ENCODE assay signal across 1 cellular context in the genomic region with DNA sequence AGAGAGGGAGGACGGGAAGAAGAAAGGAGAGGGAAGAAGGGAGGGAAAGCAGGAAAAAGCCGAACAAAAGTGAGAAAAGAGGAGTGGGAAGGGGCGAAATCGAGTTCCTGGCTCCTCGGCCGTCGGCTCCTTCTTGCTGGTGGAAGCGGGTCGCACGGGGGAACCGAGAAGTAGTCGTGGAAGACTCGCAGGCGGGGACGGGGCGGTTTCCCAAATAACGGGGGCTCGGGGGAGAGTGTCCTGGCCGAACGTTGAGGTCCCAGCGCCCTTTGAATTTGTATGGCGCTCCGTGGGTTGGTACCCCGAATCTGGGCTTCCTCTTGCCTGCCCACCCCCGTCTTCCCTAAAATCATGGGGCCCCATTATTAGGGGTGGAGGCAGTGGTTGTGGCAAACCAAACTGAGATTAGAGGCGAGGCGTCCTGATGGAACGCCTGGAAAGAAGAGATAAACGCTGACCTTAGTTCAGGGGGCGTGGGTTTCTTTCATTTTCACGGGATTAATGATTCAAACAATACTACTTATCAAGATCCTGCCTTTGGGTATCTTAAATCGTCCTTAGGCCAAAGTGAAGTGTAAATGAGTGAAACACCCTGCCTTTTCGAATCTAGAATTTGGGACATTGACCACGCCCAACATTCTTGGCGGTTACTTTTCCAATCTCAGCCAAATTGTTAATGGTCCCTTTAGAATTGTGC.
A peak's percentile ranks its signal among the peaks of the same experiment; 100 is the strongest.
TF ChIP-seq lines count a peak whose summit lies in the region.

No MANE protein-coding gene starts in this region.

TF ChIP-seq in HepG2, 621 proteins besides CTCF, POLR2A, EP300 and RAD21 (continued from another document and continues in another):
- TF ChIP-seq, protein P1, sequence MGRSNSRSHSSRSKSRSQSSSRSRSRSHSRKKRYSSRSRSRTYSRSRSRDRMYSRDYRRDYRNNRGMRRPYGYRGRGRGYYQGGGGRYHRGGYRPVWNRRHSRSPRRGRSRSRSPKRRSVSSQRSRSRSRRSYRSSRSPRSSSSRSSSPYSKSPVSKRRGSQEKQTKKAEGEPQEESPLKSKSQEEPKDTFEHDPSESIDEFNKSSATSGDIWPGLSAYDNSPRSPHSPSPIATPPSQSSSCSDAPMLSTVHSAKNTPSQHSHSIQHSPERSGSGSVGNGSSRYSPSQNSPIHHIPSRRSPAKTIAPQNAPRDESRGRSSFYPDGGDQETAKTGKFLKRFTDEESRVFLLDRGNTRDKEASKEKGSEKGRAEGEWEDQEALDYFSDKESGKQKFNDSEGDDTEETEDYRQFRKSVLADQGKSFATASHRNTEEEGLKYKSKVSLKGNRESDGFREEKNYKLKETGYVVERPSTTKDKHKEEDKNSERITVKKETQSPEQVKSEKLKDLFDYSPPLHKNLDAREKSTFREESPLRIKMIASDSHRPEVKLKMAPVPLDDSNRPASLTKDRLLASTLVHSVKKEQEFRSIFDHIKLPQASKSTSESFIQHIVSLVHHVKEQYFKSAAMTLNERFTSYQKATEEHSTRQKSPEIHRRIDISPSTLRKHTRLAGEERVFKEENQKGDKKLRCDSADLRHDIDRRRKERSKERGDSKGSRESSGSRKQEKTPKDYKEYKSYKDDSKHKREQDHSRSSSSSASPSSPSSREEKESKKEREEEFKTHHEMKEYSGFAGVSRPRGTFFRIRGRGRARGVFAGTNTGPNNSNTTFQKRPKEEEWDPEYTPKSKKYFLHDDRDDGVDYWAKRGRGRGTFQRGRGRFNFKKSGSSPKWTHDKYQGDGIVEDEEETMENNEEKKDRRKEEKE (IDR thresholded peaks at IDR 0.05): no peak
- TF ChIP-seq, protein P2, sequence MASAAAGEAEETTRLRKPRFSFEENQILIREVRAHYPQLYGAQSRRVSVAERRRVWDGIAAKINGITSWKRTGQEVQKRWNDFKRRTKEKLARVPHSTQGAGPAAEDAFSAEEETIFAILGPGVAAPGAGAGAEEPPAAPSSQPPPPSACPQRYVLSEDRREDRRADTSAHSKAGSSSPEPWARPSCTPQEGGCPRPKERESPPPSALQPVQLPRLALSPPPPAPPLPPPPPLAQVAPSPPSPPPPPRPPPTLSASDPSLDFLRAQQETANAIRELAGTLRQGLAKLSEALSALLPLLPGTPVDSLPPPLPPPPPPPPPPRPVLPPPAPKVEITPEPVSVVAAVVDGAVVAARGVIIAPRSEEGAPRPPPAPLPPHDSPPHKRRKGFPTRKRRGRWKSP (CRISPR knock-in tag; IDR thresholded peaks at IDR 0.05): no peak
- TF ChIP-seq ZKSCAN5 (CRISPR knock-in tag; IDR thresholded peaks at IDR 0.05): 0 out of 2 replicates have a peak, but pooled peaks have one; percentile 59
- TF ChIP-seq, protein P3, sequence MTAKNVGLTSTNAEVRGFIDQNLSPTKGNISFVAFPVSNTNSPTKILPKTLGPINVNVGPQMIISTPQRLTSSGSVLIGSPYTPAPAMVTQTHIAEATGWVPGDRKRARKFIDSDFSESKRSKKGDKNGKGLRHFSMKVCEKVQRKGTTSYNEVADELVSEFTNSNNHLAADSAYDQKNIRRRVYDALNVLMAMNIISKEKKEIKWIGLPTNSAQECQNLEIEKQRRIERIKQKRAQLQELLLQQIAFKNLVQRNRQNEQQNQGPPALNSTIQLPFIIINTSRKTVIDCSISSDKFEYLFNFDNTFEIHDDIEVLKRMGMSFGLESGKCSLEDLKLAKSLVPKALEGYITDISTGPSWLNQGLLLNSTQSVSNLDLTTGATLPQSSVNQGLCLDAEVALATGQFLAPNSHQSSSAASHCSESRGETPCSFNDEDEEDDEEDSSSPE (CRISPR knock-in tag; IDR thresholded peaks at IDR 0.05): no peak
- no peak for TF ChIP-seq ZFX (CRISPR knock-in tag; IDR thresholded peaks at IDR 0.05; ENCODE audit: low read depth)
- TF ChIP-seq ZNF260 (CRISPR knock-in tag; IDR thresholded peaks at IDR 0.05; ENCODE audit: borderline replicate concordance, low read depth): no peak
- TF ChIP-seq EHMT2 (IDR thresholded peaks at IDR 0.05; ENCODE audit: borderline replicate concordance, low read depth, low read length): no peak
- TF ChIP-seq PCBP2 (optimal IDR thresholded peaks at IDR 0.05; ENCODE audit: low read depth, low read length, poor library complexity, severe bottlenecking): peak; percentile 68
- TF ChIP-seq DNMT1 (CRISPR knock-in tag; IDR thresholded peaks at IDR 0.05): no peak
- peak; percentile 98 for TF ChIP-seq ZNF263 (CRISPR knock-in tag; IDR thresholded peaks at IDR 0.05)
- TF ChIP-seq MXD3 (CRISPR knock-in tag; IDR thresholded peaks at IDR 0.05): no peak
- TF ChIP-seq HMG20A (CRISPR knock-in tag; IDR thresholded peaks at IDR 0.05; ENCODE audit: borderline replicate concordance): no peak
- TF ChIP-seq PATZ1 (CRISPR knock-in tag; IDR thresholded peaks at IDR 0.05): peak; percentile 63
- TF ChIP-seq ZIK1 (CRISPR knock-in tag; IDR thresholded peaks at IDR 0.05; ENCODE audit: borderline replicate concordance, low read depth): no peak
- TF ChIP-seq MTF1 (CRISPR knock-in tag; IDR thresholded peaks at IDR 0.05): no peak
- TF ChIP-seq, protein P4, sequence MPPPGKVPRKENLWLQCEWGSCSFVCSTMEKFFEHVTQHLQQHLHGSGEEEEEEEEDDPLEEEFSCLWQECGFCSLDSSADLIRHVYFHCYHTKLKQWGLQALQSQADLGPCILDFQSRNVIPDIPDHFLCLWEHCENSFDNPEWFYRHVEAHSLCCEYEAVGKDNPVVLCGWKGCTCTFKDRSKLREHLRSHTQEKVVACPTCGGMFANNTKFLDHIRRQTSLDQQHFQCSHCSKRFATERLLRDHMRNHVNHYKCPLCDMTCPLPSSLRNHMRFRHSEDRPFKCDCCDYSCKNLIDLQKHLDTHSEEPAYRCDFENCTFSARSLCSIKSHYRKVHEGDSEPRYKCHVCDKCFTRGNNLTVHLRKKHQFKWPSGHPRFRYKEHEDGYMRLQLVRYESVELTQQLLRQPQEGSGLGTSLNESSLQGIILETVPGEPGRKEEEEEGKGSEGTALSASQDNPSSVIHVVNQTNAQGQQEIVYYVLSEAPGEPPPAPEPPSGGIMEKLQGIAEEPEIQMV (CRISPR knock-in tag; IDR thresholded peaks at IDR 0.05; ENCODE audit: low read depth): no peak
- no peak for TF ChIP-seq LCORL (IDR thresholded peaks at IDR 0.05)
- TF ChIP-seq LCORL (CRISPR knock-in tag; IDR thresholded peaks at IDR 0.05): peak; percentile 74; the same call in 1 of the 2 replicates
- TF ChIP-seq ZNF44 (CRISPR knock-in tag; IDR thresholded peaks at IDR 0.05): no peak
- no peak for TF ChIP-seq KLF13 (CRISPR knock-in tag; IDR thresholded peaks at IDR 0.05)
- TF ChIP-seq MXI1 (IDR thresholded peaks at IDR 0.05; ENCODE audit: borderline replicate concordance, low read depth, low read length): no peak
- no peak for TF ChIP-seq ZNF10 (CRISPR knock-in tag; IDR thresholded peaks at IDR 0.05; ENCODE audit: borderline replicate concordance, low read depth)
- no peak for TF ChIP-seq AHDC1 (CRISPR knock-in tag; IDR thresholded peaks at IDR 0.05; ENCODE audit: borderline replicate concordance)
- no peak for TF ChIP-seq SMARCC2 (IDR thresholded peaks at IDR 0.05)
- peak; percentile 49; the same call in 1 of the 2 replicates for TF ChIP-seq ZMYM4 (CRISPR knock-in tag; IDR thresholded peaks at IDR 0.05)
- no peak for TF ChIP-seq ZBTB21 (CRISPR knock-in tag; IDR thresholded peaks at IDR 0.05)
- peak; percentile 71; the same call in 1 of the 2 replicates for TF ChIP-seq FOXC1 (CRISPR knock-in tag; IDR thresholded peaks at IDR 0.05; ENCODE audit: borderline replicate concordance)
- TF ChIP-seq ZNF441 (CRISPR knock-in tag; IDR thresholded peaks at IDR 0.05; ENCODE audit: borderline replicate concordance): peak; percentile 57; the same call in 1 of the 2 replicates
- no peak for TF ChIP-seq PHB2 (IDR thresholded peaks at IDR 0.05; ENCODE audit: partially characterized antibody)
- TF ChIP-seq HNRNPK (IDR thresholded peaks at IDR 0.05; ENCODE audit: low read depth, low read length, poor library complexity, severe bottlenecking): no peak
- TF ChIP-seq FOXK2 (IDR thresholded peaks at IDR 0.05): no peak
- no peak for TF ChIP-seq EZH2 (conservative IDR thresholded peaks at IDR 0.05; ENCODE audit: low read depth, low read length)
- no peak for TF ChIP-seq MEF2D (CRISPR knock-in tag; IDR thresholded peaks at IDR 0.05)
- TF ChIP-seq, protein P5, sequence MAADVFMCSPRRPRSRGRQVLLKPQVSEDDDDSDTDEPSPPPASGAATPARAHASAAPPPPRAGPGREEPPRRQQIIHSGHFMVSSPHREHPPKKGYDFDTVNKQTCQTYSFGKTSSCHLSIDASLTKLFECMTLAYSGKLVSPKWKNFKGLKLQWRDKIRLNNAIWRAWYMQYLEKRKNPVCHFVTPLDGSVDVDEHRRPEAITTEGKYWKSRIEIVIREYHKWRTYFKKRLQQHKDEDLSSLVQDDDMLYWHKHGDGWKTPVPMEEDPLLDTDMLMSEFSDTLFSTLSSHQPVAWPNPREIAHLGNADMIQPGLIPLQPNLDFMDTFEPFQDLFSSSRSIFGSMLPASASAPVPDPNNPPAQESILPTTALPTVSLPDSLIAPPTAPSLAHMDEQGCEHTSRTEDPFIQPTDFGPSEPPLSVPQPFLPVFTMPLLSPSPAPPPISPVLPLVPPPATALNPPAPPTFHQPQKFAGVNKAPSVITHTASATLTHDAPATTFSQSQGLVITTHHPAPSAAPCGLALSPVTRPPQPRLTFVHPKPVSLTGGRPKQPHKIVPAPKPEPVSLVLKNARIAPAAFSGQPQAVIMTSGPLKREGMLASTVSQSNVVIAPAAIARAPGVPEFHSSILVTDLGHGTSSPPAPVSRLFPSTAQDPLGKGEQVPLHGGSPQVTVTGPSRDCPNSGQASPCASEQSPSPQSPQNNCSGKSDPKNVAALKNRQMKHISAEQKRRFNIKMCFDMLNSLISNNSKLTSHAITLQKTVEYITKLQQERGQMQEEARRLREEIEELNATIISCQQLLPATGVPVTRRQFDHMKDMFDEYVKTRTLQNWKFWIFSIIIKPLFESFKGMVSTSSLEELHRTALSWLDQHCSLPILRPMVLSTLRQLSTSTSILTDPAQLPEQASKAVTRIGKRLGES (CRISPR knock-in tag; IDR thresholded peaks at IDR 0.05; ENCODE audit: borderline replicate concordance): no peak
- TF ChIP-seq DMAP1 (CRISPR knock-in tag; IDR thresholded peaks at IDR 0.05): no peak
- no peak for TF ChIP-seq KAT7 (CRISPR knock-in tag; IDR thresholded peaks at IDR 0.05; ENCODE audit: borderline replicate concordance)
